Comparison of ENCODE assay signal across 8 cellular contexts in the genomic region with DNA sequence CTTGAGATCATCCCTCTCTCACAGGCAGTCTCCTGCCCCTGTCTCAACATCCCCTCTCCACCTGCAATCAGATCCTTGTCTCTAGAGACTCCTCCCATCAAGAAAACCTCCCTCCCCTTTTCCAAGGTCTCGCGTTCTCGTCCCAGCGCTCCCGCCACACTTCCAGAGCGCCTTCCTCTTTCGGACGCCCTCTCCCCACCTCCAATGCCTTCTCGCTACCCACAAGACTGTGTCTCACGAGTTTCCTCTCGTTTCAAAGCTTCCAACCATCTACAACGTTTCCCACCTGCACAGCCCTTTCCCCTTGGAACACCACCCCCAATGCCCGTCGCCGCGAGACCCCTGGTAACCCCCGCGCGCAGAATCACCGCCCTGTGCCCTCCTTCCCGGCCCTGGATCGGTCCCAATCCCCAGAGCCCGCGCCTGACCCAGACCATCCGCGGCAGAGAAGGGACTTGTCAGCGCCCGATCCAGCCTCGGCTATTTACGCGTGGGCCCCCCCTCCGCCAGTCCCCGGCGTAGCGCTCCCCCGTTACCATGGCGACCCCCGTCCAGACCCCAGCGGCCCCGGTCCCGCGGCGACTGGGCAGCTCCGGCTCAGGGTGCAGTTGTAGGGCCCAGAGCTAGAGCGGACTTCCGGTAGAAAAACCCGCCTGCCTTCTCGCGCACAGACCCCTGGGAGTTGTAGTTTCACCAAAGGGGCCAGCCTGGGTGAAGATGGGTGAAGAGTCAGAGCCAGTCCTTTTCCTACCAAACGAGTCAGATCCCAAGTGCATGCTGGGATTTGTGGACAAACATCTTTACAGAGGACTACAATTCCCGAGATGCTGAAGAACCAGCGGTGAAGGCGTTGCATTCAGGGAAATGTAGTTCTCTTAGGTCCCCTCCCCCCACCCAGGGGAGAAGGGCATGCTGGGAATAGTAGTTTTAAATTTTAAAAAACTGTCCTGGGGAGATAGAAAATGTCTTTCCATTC. TPM values are rescaled to one million over a fixed set of nuclear protein-coding genes. Genes with fewer than 3 reads are reported as not detected.
DNase-seq lines count a peak whose midpoint lies in the region; ATAC-seq and TF ChIP-seq lines count a peak whose summit lies in the region.

A gene (minus strand): TSS at position 619 of the 976 bp plus-strand sequence. CDS start 80 bp downstream, at position 539.

- H3K4me3 ChIP-seq in PC-3 (ENCODE audit: low read length), result peak within 1 kb of the TSS; percentile 89
- peak within 1 kb of the TSS; percentile 51 for H3K4me3 ChIP-seq in mucosa of descending colon

- BruUV-seq in PC-3 (replicated peaks; lab: Mats Ljungman, UMichigan), result no TSS peak

- peaks cover 5% of the 10 kb centered on the region for H4K20me1 ChIP-seq in PC-3 (ENCODE audit: low read length)

- H3K79me2 ChIP-seq in PC-3 (ENCODE audit: low read length), result peaks cover 37% of the 10 kb centered on the region

- ATAC-seq in GM21576 (IDR thresholded peaks at IDR 0.05; ENCODE audit: unreplicated experiment) (peak; percentile 90), PC-3 (peak; percentile 93), mucosa of descending colon (peak; percentile 94)

- no peak for TF ChIP-seq EP300 in Ishikawa (IDR thresholded peaks at IDR 0.05; ENCODE audit: borderline replicate concordance)

- peak; percentile 92 for DNase-seq in DMS114 treated with DMSO at 0.1 percent for 48 hours (lab: John Stamatoyannopoulos, UW; ENCODE audit: unreplicated experiment)
- DNase-seq in PC-3, result peak; percentile 97
- peak; percentile 85 for DNase-seq in activated T-cell treated with anti-CD3 and anti-CD28 coated beads for 48 hours (ENCODE audit: low read depth)
- peak; percentile 97 for DNase-seq in epithelial cell of prostate (ENCODE audit: low read depth, low spot score)
- DNase-seq in mucosa of descending colon, result peak; percentile 94 to 96 (median 95)
- peak; percentile 85 for DNase-seq in stimulated activated CD8-positive, alpha-beta memory T cell treated with anti-CD3 and anti-CD28 coated beads, Interleukin-4, amount 100 ng/mL, for 24 hours (ENCODE audit: low read depth)

- peaks cover 5% of the 10 kb centered on the region; the same call in 1 of the 2 replicates for H3K36me3 ChIP-seq in PC-3 (ENCODE audit: low read depth, low read length)
- H3K36me3 ChIP-seq in mucosa of descending colon (ENCODE audit: low read depth), result no peaks in the 10 kb centered on the region

- CTCF ChIA-PET in PC-3 (lab: Charles Lee), result no interaction called here

- no peaks in the 10 kb centered on the region for H3K9me2 ChIP-seq in PC-3 (replicated peaks; ENCODE audit: low read length)

- peak within 1 kb of the TSS; percentile 90 for H3K9ac ChIP-seq in PC-3 (ENCODE audit: low read length)

- peak within 1 kb of the TSS; percentile 60 for H2AFZ ChIP-seq in PC-3 (ENCODE audit: low read length)

- H3K9me3 ChIP-seq in PC-3 (ENCODE audit: low read length) (no peaks in the 10 kb centered on the region), mucosa of descending colon (no peaks in the 10 kb centered on the region)

- no peak for TF ChIP-seq RAD21 in Ishikawa (IDR thresholded peaks at IDR 0.05; ENCODE audit: low read depth)

- H3K27ac ChIP-seq in PC-3 (ENCODE audit: low read length) (peak within 1 kb of the TSS; percentile 64), epithelial cell of prostate (peak within 1 kb of the TSS; percentile 93)

- intact Hi-C loops in PC-3 (cut with micrococcal nuclease), result loop anchor here (10.0 kb wide), 1 partner anchor 404 kb away; a partner anchor contains a TSS
- intact Hi-C loops in mucosa of descending colon (cut with DNase I, micrococcal nuclease), result no loop called here

- POLR2A ChIA-PET in PC-3 (lab: Charles Lee; ENCODE audit: unreplicated experiment), result no interaction called here

- H3K4me1 ChIP-seq in PC-3 (ENCODE audit: insufficient read depth, low read length) (peaks cover 9% of the 10 kb centered on the region; the same call in 1 of the 2 replicates), mucosa of descending colon (ENCODE audit: low read depth) (peaks cover 24% of the 10 kb centered on the region)

- H3K4me2 ChIP-seq in PC-3 (ENCODE audit: low read length), result peak within 1 kb of the TSS; percentile 83

- H3F3A ChIP-seq in PC-3 (ENCODE audit: low read length, unreplicated experiment), result no peaks in the 10 kb centered on the region

- TF ChIP-seq CTCF in PC-3 (conservative IDR thresholded peaks at IDR 0.05; ENCODE audit: low read depth, low read length) (no peak), mucosa of descending colon (IDR thresholded peaks at IDR 0.05) (no peak)

- no peaks in the 10 kb centered on the region for H3K27me3 ChIP-seq in PC-3 (ENCODE audit: low read length)

TF ChIP-seq in Ishikawa, 13 proteins besides CTCF, POLR2A, EP300 and RAD21:
- TF ChIP-seq, protein P1, sequence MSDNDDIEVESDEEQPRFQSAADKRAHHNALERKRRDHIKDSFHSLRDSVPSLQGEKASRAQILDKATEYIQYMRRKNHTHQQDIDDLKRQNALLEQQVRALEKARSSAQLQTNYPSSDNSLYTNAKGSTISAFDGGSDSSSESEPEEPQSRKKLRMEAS (IDR thresholded peaks at IDR 0.05), result peak; percentile 37; the same call in 1 of the 2 replicates
- TF ChIP-seq TAF1 (IDR thresholded peaks at IDR 0.05; ENCODE audit: low read depth) (peak; percentile 60), CREB1 (IDR thresholded peaks at IDR 0.05; ENCODE audit: low read depth) (peak; percentile 51), NFIC (IDR thresholded peaks at IDR 0.05) (no peak; the same call in 1 of the 2 replicates), ZBTB7A (IDR thresholded peaks at IDR 0.05; ENCODE audit: low read depth) (peak; percentile 55; the same call in 1 of the 2 replicates), TEAD4 (IDR thresholded peaks at IDR 0.05) (no peak), FOXM1 (IDR thresholded peaks at IDR 0.05; ENCODE audit: borderline replicate concordance, low read depth) (no peak), EGR1 (IDR thresholded peaks at IDR 0.05) (no peak), CEBPB (IDR thresholded peaks at IDR 0.05) (no peak), YY1 (IDR thresholded peaks at IDR 0.05; ENCODE audit: low read depth) (peak; percentile 46), TCF12 (IDR thresholded peaks at IDR 0.05; ENCODE audit: low read depth) (peak; percentile 92)
- TF ChIP-seq, protein P2, sequence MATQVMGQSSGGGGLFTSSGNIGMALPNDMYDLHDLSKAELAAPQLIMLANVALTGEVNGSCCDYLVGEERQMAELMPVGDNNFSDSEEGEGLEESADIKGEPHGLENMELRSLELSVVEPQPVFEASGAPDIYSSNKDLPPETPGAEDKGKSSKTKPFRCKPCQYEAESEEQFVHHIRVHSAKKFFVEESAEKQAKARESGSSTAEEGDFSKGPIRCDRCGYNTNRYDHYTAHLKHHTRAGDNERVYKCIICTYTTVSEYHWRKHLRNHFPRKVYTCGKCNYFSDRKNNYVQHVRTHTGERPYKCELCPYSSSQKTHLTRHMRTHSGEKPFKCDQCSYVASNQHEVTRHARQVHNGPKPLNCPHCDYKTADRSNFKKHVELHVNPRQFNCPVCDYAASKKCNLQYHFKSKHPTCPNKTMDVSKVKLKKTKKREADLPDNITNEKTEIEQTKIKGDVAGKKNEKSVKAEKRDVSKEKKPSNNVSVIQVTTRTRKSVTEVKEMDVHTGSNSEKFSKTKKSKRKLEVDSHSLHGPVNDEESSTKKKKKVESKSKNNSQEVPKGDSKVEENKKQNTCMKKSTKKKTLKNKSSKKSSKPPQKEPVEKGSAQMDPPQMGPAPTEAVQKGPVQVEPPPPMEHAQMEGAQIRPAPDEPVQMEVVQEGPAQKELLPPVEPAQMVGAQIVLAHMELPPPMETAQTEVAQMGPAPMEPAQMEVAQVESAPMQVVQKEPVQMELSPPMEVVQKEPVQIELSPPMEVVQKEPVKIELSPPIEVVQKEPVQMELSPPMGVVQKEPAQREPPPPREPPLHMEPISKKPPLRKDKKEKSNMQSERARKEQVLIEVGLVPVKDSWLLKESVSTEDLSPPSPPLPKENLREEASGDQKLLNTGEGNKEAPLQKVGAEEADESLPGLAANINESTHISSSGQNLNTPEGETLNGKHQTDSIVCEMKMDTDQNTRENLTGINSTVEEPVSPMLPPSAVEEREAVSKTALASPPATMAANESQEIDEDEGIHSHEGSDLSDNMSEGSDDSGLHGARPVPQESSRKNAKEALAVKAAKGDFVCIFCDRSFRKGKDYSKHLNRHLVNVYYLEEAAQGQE (IDR thresholded peaks at IDR 0.05; ENCODE audit: low read depth), result no peak
- TF ChIP-seq, protein P3, sequence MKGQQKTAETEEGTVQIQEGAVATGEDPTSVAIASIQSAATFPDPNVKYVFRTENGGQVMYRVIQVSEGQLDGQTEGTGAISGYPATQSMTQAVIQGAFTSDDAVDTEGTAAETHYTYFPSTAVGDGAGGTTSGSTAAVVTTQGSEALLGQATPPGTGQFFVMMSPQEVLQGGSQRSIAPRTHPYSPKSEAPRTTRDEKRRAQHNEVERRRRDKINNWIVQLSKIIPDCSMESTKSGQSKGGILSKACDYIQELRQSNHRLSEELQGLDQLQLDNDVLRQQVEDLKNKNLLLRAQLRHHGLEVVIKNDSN (IDR thresholded peaks at IDR 0.05), result no peak

RNA-seq across cellular contexts. Expression of the gene that starts here (rescaled TPM):
- total RNA-seq in PC-3 (2014; rRNA removed), result 245 and 330 TPM in 2 replicates
- total RNA-seq in mucosa of descending colon, result 100 to 1,000 TPM in 2 of 3 donors, 10 to 100 TPM in 1; 90.8 to 141 (median 107) TPM

Comparison
In these comparisons a context has a peak if more than half of its experiments do, and no peak if none do; other contexts are left out.
1. Peak in every context shown above with its lines: DNase-seq, ATAC-seq, H3K4me3 ChIP-seq and H3K27ac ChIP-seq.